Comparison of ENCODE assay signal across 8 cellular contexts in the genomic region with DNA sequence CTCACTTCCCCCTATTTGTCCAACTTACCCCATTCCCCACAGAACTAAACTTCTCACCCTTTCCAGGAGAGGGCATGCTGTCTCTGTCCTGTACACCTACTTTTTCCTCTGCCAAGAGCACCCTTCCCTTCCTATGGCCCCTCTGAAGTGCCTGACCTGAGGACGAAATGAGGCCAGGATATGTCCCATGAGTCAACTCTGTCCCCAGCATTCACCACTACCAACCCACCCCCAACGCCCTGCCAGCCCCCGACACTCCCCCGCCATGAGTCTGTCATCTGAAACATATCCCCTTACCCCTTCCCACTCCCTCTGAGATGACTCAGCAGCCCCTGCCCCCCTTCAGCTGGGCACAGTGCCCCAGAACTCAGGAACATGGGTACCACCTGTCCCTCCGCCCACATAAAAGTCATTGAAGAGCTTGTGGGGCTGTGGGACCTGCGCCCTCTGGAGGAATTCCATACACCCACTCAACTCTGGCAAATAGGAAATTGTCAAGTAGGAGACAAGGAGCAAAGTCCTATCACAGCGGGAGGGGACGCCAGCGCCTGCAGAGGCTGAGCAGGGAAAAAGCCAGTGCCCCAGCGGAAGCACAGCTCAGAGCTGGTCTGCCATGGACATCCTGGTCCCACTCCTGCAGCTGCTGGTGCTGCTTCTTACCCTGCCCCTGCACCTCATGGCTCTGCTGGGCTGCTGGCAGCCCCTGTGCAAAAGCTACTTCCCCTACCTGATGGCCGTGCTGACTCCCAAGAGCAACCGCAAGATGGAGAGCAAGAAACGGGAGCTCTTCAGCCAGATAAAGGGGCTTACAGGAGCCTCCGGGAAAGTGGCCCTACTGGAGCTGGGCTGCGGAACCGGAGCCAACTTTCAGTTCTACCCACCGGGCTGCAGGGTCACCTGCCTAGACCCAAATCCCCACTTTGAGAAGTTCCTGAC. TPM values are rescaled to one million over a fixed set of nuclear protein-coding genes. Genes with fewer than 3 reads are reported as not detected.
DNase-seq lines count a peak whose midpoint lies in the region; ATAC-seq and TF ChIP-seq lines count a peak whose summit lies in the region.

No MANE protein-coding gene starts in this region.

- H3K9me3 Mint-ChIP-seq in activated T-helper 1 cell treated with anti-CD3 and anti-CD28 coated beads, Interleukin-12 subunit alpha, Interleukin-12 subunit beta, Interleukin-2, Interleukin-4 antibody, amounts not matched to agents 30 ng/mL and 10 ng/mL and 1 ng/mL, durations not matched to agents 14 hours and 24 hours and 36 hours = no peaks in the 10 kb centered on the region

- H3K4me1 Mint-ChIP-seq in activated T-helper 1 cell treated with anti-CD3 and anti-CD28 coated beads, Interleukin-12 subunit alpha, Interleukin-12 subunit beta, Interleukin-2, Interleukin-4 antibody, amounts not matched to agents 30 ng/mL and 10 ng/mL and 1 ng/mL, durations not matched to agents 14 hours and 24 hours and 36 hours (ENCODE audit: low read depth) = peaks cover 10% of the 10 kb centered on the region

- H3K27me3 Mint-ChIP-seq in activated T-helper 1 cell treated with anti-CD3 and anti-CD28 coated beads, Interleukin-12 subunit alpha, Interleukin-12 subunit beta, Interleukin-2, Interleukin-4 antibody, amounts not matched to agents 30 ng/mL and 10 ng/mL and 1 ng/mL, durations not matched to agents 14 hours and 24 hours and 36 hours (ENCODE audit: insufficient read depth) = peaks cover 27% of the 10 kb centered on the region

- H3K4me3 ChIP-seq in LNCaP clone FGC (ENCODE audit: low read depth, low read length) (no peak overlapping the region), hepatocyte (peak overlapping the region; percentile 26), sigmoid colon (peak overlapping the region in 1 of 4 donors; percentile 14)

- WGBS in hepatocyte (ENCODE audit: low lambda C conversion rate, missing lambda C conversion rate) = 19% methylated on average over 13 of the region's 17 CpGs
- WGBS in sigmoid colon, 2 donors = 2 to 20% methylated on average over 17 of the region's 17 CpGs

- TF ChIP-seq CTCF in LNCaP clone FGC (IDR thresholded peaks at IDR 0.05; ENCODE audit: control insufficient read depth, extremely low read depth, insufficient read depth) = peak; percentile 9; the same call in 1 of the 2 replicates
- peak; percentile 49 for TF ChIP-seq CTCF in hepatocyte (IDR thresholded peaks at IDR 0.05; ENCODE audit: poor library complexity)
- TF ChIP-seq CTCF in sigmoid colon (IDR thresholded peaks at IDR 0.05) = peak in 3 of 4 experiments; percentile 28 to 48 (median 44)

- no peaks in the 10 kb centered on the region for H3K36me3 Mint-ChIP-seq in activated T-helper 1 cell treated with anti-CD3 and anti-CD28 coated beads, Interleukin-12 subunit alpha, Interleukin-12 subunit beta, Interleukin-2, Interleukin-4 antibody, amounts not matched to agents 30 ng/mL and 10 ng/mL and 1 ng/mL, durations not matched to agents 14 hours and 24 hours and 36 hours (ENCODE audit: low read depth)

- no peaks in the 10 kb centered on the region for H4K20me1 ChIP-seq in hepatocyte (ENCODE audit: insufficient read depth, poor library complexity, severe bottlenecking)

- no peaks in the 10 kb centered on the region for H3K9me2 ChIP-seq in hepatocyte (replicated peaks; ENCODE audit: insufficient read depth)

- intact Hi-C loops in activated T-helper 1 cell treated with anti-CD3 and anti-CD28 coated beads, Interleukin-12 subunit alpha, Interleukin-12 subunit beta, Interleukin-2, Interleukin-4 antibody, amounts not matched to agents 30 ng/mL and 10 ng/mL and 1 ng/mL, durations not matched to agents 14 hours and 24 hours and 36 hours (cut with micrococcal nuclease) = no loop called here
- intact Hi-C loops in sigmoid colon (cut with DNase I) = loop anchor here (1.0 kb wide), 1 partner anchor 40 kb away; no protein-coding TSS in a partner anchor

- H3K4me3 Mint-ChIP-seq in activated T-helper 1 cell treated with anti-CD3 and anti-CD28 coated beads, Interleukin-12 subunit alpha, Interleukin-12 subunit beta, Interleukin-2, Interleukin-4 antibody, amounts not matched to agents 30 ng/mL and 10 ng/mL and 1 ng/mL, durations not matched to agents 14 hours and 24 hours and 36 hours = peak overlapping the region; percentile 12

- peaks cover 12% of the 10 kb centered on the region for H3K79me2 ChIP-seq in hepatocyte

- no peak for TF ChIP-seq EP300 in sigmoid colon (IDR thresholded peaks at IDR 0.05)

- H3K27ac ChIP-seq in hepatocyte (peak overlapping the region; percentile 79), sigmoid colon (peak overlapping the region; percentile 16 to 69 (median 62))

- ATAC-seq in HG03196 (IDR thresholded peaks at IDR 0.05; ENCODE audit: unreplicated experiment) = no peak
- ATAC-seq in GM21367 (IDR thresholded peaks at IDR 0.05; ENCODE audit: unreplicated experiment) = no peak

- H3K36me3 ChIP-seq in hepatocyte (replicated peaks; ENCODE audit: insufficient read depth, low read depth) = no peaks in the 10 kb centered on the region
- H3K36me3 ChIP-seq in sigmoid colon = peaks cover 0 to 19% (median 1%) of the 10 kb centered on the region in 4 donors

- H3K27me3 ChIP-seq in hepatocyte (no peaks in the 10 kb centered on the region), sigmoid colon (no peaks in the 10 kb centered on the region)

- no peaks in the 10 kb centered on the region for H3K4me1 ChIP-seq in hepatocyte (ENCODE audit: insufficient read depth)
- peaks cover 0 to 15% (median 11%) of the 10 kb centered on the region in 4 donors for H3K4me1 ChIP-seq in sigmoid colon

- TF ChIP-seq POLR2A in sigmoid colon (IDR thresholded peaks at IDR 0.05) = no peak

- no peaks in the 10 kb centered on the region for H3K9me3 ChIP-seq in hepatocyte (ENCODE audit: low read depth)
- H3K9me3 ChIP-seq in sigmoid colon = no peaks in the 10 kb centered on the region

- DNase-seq in NCI-H2196 (lab: John Stamatoyannopoulos, UW; ENCODE audit: unreplicated experiment) (peak; percentile 42), NCI-H2196 treated with DMSO at 0.1 percent for 48 hours (lab: John Stamatoyannopoulos, UW; ENCODE audit: unreplicated experiment) (no peak), LNCaP clone FGC (ENCODE audit: low read depth) (no peak), hepatocyte (ENCODE audit: low spot score) (peak; percentile 89), sigmoid colon (peak; percentile 81)
- DNase-seq in activated T-helper 1 cell treated with anti-CD3 and anti-CD28 coated beads, Interleukin-12 subunit alpha, Interleukin-12 subunit beta, Interleukin-2, Interleukin-4 antibody, amounts not matched to agents 30 ng/mL and 10 ng/mL and 1 ng/mL, durations not matched to agents 14 hours and 24 hours and 36 hours (ENCODE audit: low spot score) = no peak

- H3K4me2 ChIP-seq in hepatocyte = peak overlapping the region; percentile 77

- no peak overlapping the region for H3K27ac Mint-ChIP-seq in activated T-helper 1 cell treated with anti-CD3 and anti-CD28 coated beads, Interleukin-12 subunit alpha, Interleukin-12 subunit beta, Interleukin-2, Interleukin-4 antibody, amounts not matched to agents 30 ng/mL and 10 ng/mL and 1 ng/mL, durations not matched to agents 14 hours and 24 hours and 36 hours

- H2AFZ ChIP-seq in hepatocyte = peak overlapping the region; percentile 50

RNA-seq across cellular contexts. Expression of gene ITGA7, which starts 26.3 kb away (rescaled TPM):
- 0.88 and 1.1 TPM in 2 replicates for total RNA-seq in activated T-helper 1 cell treated with anti-CD3 and anti-CD28 coated beads, Interleukin-12 subunit alpha, Interleukin-12 subunit beta, Interleukin-2, Interleukin-4 antibody, amounts not matched to agents 30 ng/mL and 10 ng/mL and 1 ng/mL, durations not matched to agents 14 hours and 24 hours and 36 hours
- total RNA-seq in hepatocyte = 13.0 and 15.2 TPM in 2 replicates
- 18.9 and 22.8 TPM in 2 replicates for polyA plus RNA-seq in hepatocyte
- 100 to 1,000 TPM in 3 of 4 donors, 10 to 100 TPM in 1; 66.6 to 588 (median 204) TPM for total RNA-seq in sigmoid colon
- 10 to 100 TPM in 1 of 3 donors, 1 to 10 TPM in 2; 1.8 to 21.0 (median 3.6) TPM for polyA plus RNA-seq in sigmoid colon

RNA-seq across cellular contexts. Expression of gene BLOC1S1, which starts 34.4 kb away (rescaled TPM):
- 62.5 and 64.8 TPM in 2 replicates for total RNA-seq in activated T-helper 1 cell treated with anti-CD3 and anti-CD28 coated beads, Interleukin-12 subunit alpha, Interleukin-12 subunit beta, Interleukin-2, Interleukin-4 antibody, amounts not matched to agents 30 ng/mL and 10 ng/mL and 1 ng/mL, durations not matched to agents 14 hours and 24 hours and 36 hours
- total RNA-seq in hepatocyte (159 and 177 TPM in 2 replicates), sigmoid colon (100 to 1,000 TPM; 173 to 356 (median 317) TPM)
- polyA plus RNA-seq in hepatocyte (227 and 236 TPM in 2 replicates), sigmoid colon (100 to 1,000 TPM; 329 to 655 (median 634) TPM)

RNA-seq across cellular contexts. Expression of gene RDH5, which starts 38.8 kb away (rescaled TPM):
- 4.2 and 6.7 TPM in 2 replicates for total RNA-seq in activated T-helper 1 cell treated with anti-CD3 and anti-CD28 coated beads, Interleukin-12 subunit alpha, Interleukin-12 subunit beta, Interleukin-2, Interleukin-4 antibody, amounts not matched to agents 30 ng/mL and 10 ng/mL and 1 ng/mL, durations not matched to agents 14 hours and 24 hours and 36 hours
- total RNA-seq in hepatocyte (36.2 and 48.7 TPM in 2 replicates), sigmoid colon (10 to 100 TPM; 11.2 to 37.5 (median 32.1) TPM)
- polyA plus RNA-seq in hepatocyte (38.0 and 43.7 TPM in 2 replicates), sigmoid colon (10 to 100 TPM in 2 of 3 donors, 1 to 10 TPM in 1; 8.4 to 34.4 (median 27.1) TPM)

RNA-seq across cellular contexts. Expression of gene OR10P1, which starts 44.7 kb away (rescaled TPM):
- total RNA-seq in activated T-helper 1 cell treated with anti-CD3 and anti-CD28 coated beads, Interleukin-12 subunit alpha, Interleukin-12 subunit beta, Interleukin-2, Interleukin-4 antibody, amounts not matched to agents 30 ng/mL and 10 ng/mL and 1 ng/mL, durations not matched to agents 14 hours and 24 hours and 36 hours = not detected in 2 replicates
- total RNA-seq in hepatocyte (not detected in 2 replicates), sigmoid colon (not detected)
- polyA plus RNA-seq in hepatocyte (not detected in 2 replicates), sigmoid colon (not detected)

RNA-seq across cellular contexts. Expression of gene CD63, which starts 47.4 kb away (rescaled TPM):
- total RNA-seq in activated T-helper 1 cell treated with anti-CD3 and anti-CD28 coated beads, Interleukin-12 subunit alpha, Interleukin-12 subunit beta, Interleukin-2, Interleukin-4 antibody, amounts not matched to agents 30 ng/mL and 10 ng/mL and 1 ng/mL, durations not matched to agents 14 hours and 24 hours and 36 hours = 183 and 198 TPM in 2 replicates
- total RNA-seq in hepatocyte = 1,401 and 1,504 TPM in 2 replicates
- 2,624 and 2,749 TPM in 2 replicates for polyA plus RNA-seq in hepatocyte
- total RNA-seq in sigmoid colon = 100 to 1,000 TPM; 670 to 933 (median 849) TPM
- polyA plus RNA-seq in sigmoid colon = 1,000 to 10,000 TPM in 1 of 3 donors, 100 to 1,000 TPM in 2; 450 to 1,058 (median 486) TPM

Comparison
In these comparisons a context has a peak if more than half of its experiments do, and no peak if none do; other contexts are left out.
1. DNase-seq: peak in NCI-H2196 (single experiment), hepatocyte (single experiment) and sigmoid colon (single experiment); none in NCI-H2196 treated with DMSO at 0.1 percent for 48 hours (single experiment), LNCaP clone FGC (single experiment) and activated T-helper 1 cell treated with anti-CD3 and anti-CD28 coated beads, Interleukin-12 subunit alpha, Interleukin-12 subunit beta, Interleukin-2, Interleukin-4 antibody, amounts not matched to agents 30 ng/mL and 10 ng/mL and 1 ng/mL, durations not matched to agents 14 hours and 24 hours and 36 hours (single experiment).
2. Peak in every context shown above with its lines, with median percentiles within 50 percentile points of each other: CTCF ChIP-seq.